In genomic region chr4:67702166-67702565, GRCh38 we compare ENCODE assay signal across 9 cellular contexts. TPM values are rescaled to one million over a fixed set of nuclear protein-coding genes. Genes with fewer than 3 reads are reported as not detected.
A peak's percentile ranks its signal among the peaks of the same experiment; 100 is the strongest.
DNase-seq lines count a peak whose midpoint lies in the region; ATAC-seq, FAIRE-seq and TF ChIP-seq lines count a peak whose summit lies in the region.
"Had no signal": no experiment of that assay in that cellular context is flagged by ENCODE, and none has a peak within 500 bp of the region (broad histone marks: within the 10 kb centered on the region; RNA-seq: fewer than 3 reads in every experiment).

No MANE protein-coding gene starts in this region.

- TF ChIP-seq POLR2A in erythroblast (IDR thresholded peaks at IDR 0.05; ENCODE audit: low read length): no peak

- no peaks in the 10 kb centered on the region for H3K27me3 ChIP-seq in foreskin keratinocyte

- no peak for ATAC-seq in activated T-cell treated with anti-CD3 and anti-CD28 coated beads, Interleukin-2, amount 50 U/mL, for 4 hours
- ATAC-seq in SK-N-SH treated with all-trans-retinoic acid at 6 μM for 48 hours (no peak), foreskin keratinocyte (no peak), GM21515 (IDR thresholded peaks at IDR 0.05; ENCODE audit: unreplicated experiment) (no peak)
- no peak for ATAC-seq in stimulated activated memory B cell treated with anti-CD40 and anti-IgM and Interleukin-4, amounts not matched to agents 10 μg/mL and 1 μg/mL and 100 μg/mL, for 72 hours

- peak overlapping the region; percentile 34 for H3K27ac ChIP-seq in foreskin keratinocyte

- H3K4me3 Mint-ChIP-seq in activated T-cell treated with anti-CD3 and anti-CD28 coated beads, Interleukin-2, amount 50 U/mL, for 4 hours: peak overlapping the region; percentile 93
- peak overlapping the region; percentile 48 for H3K4me3 Mint-ChIP-seq in stimulated activated memory B cell treated with anti-CD40 and anti-IgM and Interleukin-4, amounts not matched to agents 10 μg/mL and 1 μg/mL and 100 μg/mL, for 72 hours

- no peak for DNase-seq in activated T-cell treated with anti-CD3 and anti-CD28 coated beads, Interleukin-2, amount 50 U/mL, for 4 hours
- no peak for DNase-seq in activated T-cell treated with anti-CD3 and anti-CD28 coated beads for 4 hours
- no peak for DNase-seq in foreskin keratinocyte
- DNase-seq in GM19239 (ENCODE audit: insufficient read length, low spot score): no peak
- DNase-seq in erythroblast (lab: John Stamatoyannopoulos, UW): no peak

- H3K4me1 ChIP-seq in foreskin keratinocyte: peaks cover 10% of the 10 kb centered on the region

- H3K4me1 Mint-ChIP-seq in activated T-cell treated with anti-CD3 and anti-CD28 coated beads, Interleukin-2, amount 50 U/mL, for 4 hours (ENCODE audit: low read depth): peaks cover 61% of the 10 kb centered on the region
- H3K4me1 Mint-ChIP-seq in stimulated activated memory B cell treated with anti-CD40 and anti-IgM and Interleukin-4, amounts not matched to agents 10 μg/mL and 1 μg/mL and 100 μg/mL, for 72 hours: peaks cover 52% of the 10 kb centered on the region

- H3K27me3 Mint-ChIP-seq in activated T-cell treated with anti-CD3 and anti-CD28 coated beads, Interleukin-2, amount 50 U/mL, for 4 hours (ENCODE audit: low read depth): no peaks in the 10 kb centered on the region
- no peaks in the 10 kb centered on the region for H3K27me3 Mint-ChIP-seq in stimulated activated memory B cell treated with anti-CD40 and anti-IgM and Interleukin-4, amounts not matched to agents 10 μg/mL and 1 μg/mL and 100 μg/mL, for 72 hours

- peaks cover 24% of the 10 kb centered on the region for H3K36me3 Mint-ChIP-seq in activated T-cell treated with anti-CD3 and anti-CD28 coated beads, Interleukin-2, amount 50 U/mL, for 4 hours (ENCODE audit: insufficient read depth)
- H3K36me3 Mint-ChIP-seq in stimulated activated memory B cell treated with anti-CD40 and anti-IgM and Interleukin-4, amounts not matched to agents 10 μg/mL and 1 μg/mL and 100 μg/mL, for 72 hours: peaks cover 46% of the 10 kb centered on the region

- H3K9me3 Mint-ChIP-seq in activated T-cell treated with anti-CD3 and anti-CD28 coated beads, Interleukin-2, amount 50 U/mL, for 4 hours: peaks cover 16% of the 10 kb centered on the region
- peaks cover 8% of the 10 kb centered on the region for H3K9me3 Mint-ChIP-seq in stimulated activated memory B cell treated with anti-CD40 and anti-IgM and Interleukin-4, amounts not matched to agents 10 μg/mL and 1 μg/mL and 100 μg/mL, for 72 hours

- TF ChIP-seq CTCF in foreskin keratinocyte (conservative IDR thresholded peaks at IDR 0.05): no peak

- no peak for FAIRE-seq in GM19239 (lab: Jason Lieb, UNC)

- no peak overlapping the region for H3K27ac Mint-ChIP-seq in stimulated activated memory B cell treated with anti-CD40 and anti-IgM and Interleukin-4, amounts not matched to agents 10 μg/mL and 1 μg/mL and 100 μg/mL, for 72 hours

TF ChIP-seq in SK-N-SH treated with all-trans-retinoic acid at 6 μM for 48 hours, 23 proteins besides CTCF, POLR2A, EP300 and RAD21:
- TF ChIP-seq TSHZ2 (CRISPR knock-in tag; IDR thresholded peaks at IDR 0.05) (0 out of 2 replicates have a peak, but pooled peaks have one; percentile 57), CREB5 (CRISPR knock-in tag; IDR thresholded peaks at IDR 0.05; ENCODE audit: low read depth) (no peak)

RNA-seq across cellular contexts. Expression of gene UBA6, which starts 1.2 kb away (rescaled TPM):
- 10 to 100 TPM; 51.1 to 72.5 (median 63.6) TPM for total RNA-seq in activated T-cell treated with anti-CD3 and anti-CD28 coated beads, Interleukin-2, amount 50 U/mL, for 4 hours
- 106 and 139 TPM in 2 replicates for total RNA-seq in foreskin keratinocyte
- polyA plus RNA-seq in foreskin keratinocyte: 9.2 and 9.7 TPM in 2 replicates

RNA-seq across cellular contexts. Expression of gene GNRHR, which starts 52.0 kb away (rescaled TPM):
- not detected for total RNA-seq in activated T-cell treated with anti-CD3 and anti-CD28 coated beads, Interleukin-2, amount 50 U/mL, for 4 hours
- total RNA-seq in foreskin keratinocyte: not detected in 2 replicates
- polyA plus RNA-seq in foreskin keratinocyte: not detected in 2 replicates
- polyA plus RNA-seq: thymus had no signal
